ENCODE assay signal across 8 cellular contexts in the genomic region with DNA sequence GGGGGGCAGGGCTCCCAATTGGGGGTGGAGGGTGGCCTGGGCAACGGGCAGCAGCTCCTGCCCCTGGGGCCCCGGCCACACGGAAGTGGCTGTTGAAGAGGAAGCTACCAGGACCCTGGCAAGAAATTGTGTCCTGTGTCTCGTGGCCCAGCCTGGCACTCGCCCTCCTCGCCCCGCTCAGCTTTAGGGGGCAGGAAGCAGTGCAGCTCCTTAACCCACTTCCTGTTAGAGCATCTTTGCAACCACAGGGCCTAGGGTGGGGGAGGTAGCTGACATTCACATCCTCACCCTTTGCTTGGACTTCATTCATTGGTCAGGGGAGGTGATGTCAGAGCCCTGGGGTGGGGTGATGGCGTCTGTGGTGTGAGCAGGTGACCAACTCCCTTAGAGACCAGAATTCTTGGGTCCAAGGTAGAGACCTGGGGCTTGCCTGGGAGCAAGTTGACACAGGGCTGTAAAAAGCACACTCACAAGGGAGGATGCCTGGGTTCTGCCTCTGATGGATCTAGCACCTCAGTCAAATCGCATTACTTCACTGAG. TPM values are rescaled to one million over a fixed set of nuclear protein-coding genes. Genes with fewer than 3 reads are reported as not detected.
DNase-seq lines count a peak whose midpoint lies in the region; ATAC-seq and TF ChIP-seq lines count a peak whose summit lies in the region.

A gene with protein sequence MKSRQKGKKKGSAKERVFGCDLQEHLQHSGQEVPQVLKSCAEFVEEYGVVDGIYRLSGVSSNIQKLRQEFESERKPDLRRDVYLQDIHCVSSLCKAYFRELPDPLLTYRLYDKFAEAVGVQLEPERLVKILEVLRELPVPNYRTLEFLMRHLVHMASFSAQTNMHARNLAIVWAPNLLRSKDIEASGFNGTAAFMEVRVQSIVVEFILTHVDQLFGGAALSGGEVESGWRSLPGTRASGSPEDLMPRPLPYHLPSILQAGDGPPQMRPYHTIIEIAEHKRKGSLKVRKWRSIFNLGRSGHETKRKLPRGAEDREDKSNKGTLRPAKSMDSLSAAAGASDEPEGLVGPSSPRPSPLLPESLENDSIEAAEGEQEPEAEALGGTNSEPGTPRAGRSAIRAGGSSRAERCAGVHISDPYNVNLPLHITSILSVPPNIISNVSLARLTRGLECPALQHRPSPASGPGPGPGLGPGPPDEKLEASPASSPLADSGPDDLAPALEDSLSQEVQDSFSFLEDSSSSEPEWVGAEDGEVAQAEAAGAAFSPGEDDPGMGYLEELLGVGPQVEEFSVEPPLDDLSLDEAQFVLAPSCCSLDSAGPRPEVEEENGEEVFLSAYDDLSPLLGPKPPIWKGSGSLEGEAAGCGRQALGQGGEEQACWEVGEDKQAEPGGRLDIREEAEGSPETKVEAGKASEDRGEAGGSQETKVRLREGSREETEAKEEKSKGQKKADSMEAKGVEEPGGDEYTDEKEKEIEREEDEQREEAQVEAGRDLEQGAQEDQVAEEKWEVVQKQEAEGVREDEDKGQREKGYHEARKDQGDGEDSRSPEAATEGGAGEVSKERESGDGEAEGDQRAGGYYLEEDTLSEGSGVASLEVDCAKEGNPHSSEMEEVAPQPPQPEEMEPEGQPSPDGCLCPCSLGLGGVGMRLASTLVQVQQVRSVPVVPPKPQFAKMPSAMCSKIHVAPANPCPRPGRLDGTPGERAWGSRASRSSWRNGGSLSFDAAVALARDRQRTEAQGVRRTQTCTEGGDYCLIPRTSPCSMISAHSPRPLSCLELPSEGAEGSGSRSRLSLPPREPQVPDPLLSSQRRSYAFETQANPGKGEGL (minus strand): TSS at position 161 of the 540 bp plus-strand sequence. CDS start 267 bp downstream, outside the sequence.

- intact Hi-C loops in sigmoid colon (cut with DNase I) (no loop called here), vagina (cut with DNase I) (no loop called here)

- H3K27ac ChIP-seq in effector memory CD4-positive, alpha-beta T cell (ENCODE audit: insufficient read depth, low read length, poor library complexity, severe bottlenecking): peak within 1 kb of the TSS; percentile 94
- H3K27ac ChIP-seq in sigmoid colon: peak within 1 kb of the TSS; percentile 42 to 64 (median 50)
- peak within 1 kb of the TSS; percentile 59 for H3K27ac ChIP-seq in vagina

- peak; percentile 89 for DNase-seq in activated CD4-positive, alpha-beta T cell treated with anti-CD3 and anti-CD28 coated beads for 48 hours
- DNase-seq in effector memory CD4-positive, alpha-beta T cell: peak; percentile 73 to 77 (median 76)
- DNase-seq in sigmoid colon: peak; percentile 83
- no peak for DNase-seq in vagina (ENCODE audit: extremely low spot score in 2 of 2)
- DNase-seq in NCI-H2171 (lab: John Stamatoyannopoulos, UW): no peak
- DNase-seq in COLO668 (lab: John Stamatoyannopoulos, UW; ENCODE audit: unreplicated experiment): no peak

- H3K4me3 ChIP-seq in effector memory CD4-positive, alpha-beta T cell (ENCODE audit: insufficient read depth, low read depth, low read length, poor library complexity, severe bottlenecking): peak within 1 kb of the TSS; percentile 89
- H3K4me3 ChIP-seq in sigmoid colon (peak within 1 kb of the TSS in 3 of 4 donors; percentile 16 to 42 (median 31)), vagina (peak within 1 kb of the TSS; percentile 24 to 42)

- H3K36me3 ChIP-seq in effector memory CD4-positive, alpha-beta T cell (ENCODE audit: control insufficient read depth, insufficient read depth, low read length): peaks cover 4% of the 10 kb centered on the region
- no peaks in the 10 kb centered on the region for H3K36me3 ChIP-seq in sigmoid colon
- no peaks in the 10 kb centered on the region for H3K36me3 ChIP-seq in vagina

- H3K27me3 ChIP-seq in effector memory CD4-positive, alpha-beta T cell (replicated peaks; ENCODE audit: control insufficient read depth, insufficient read depth, low read length, poor library complexity, severe bottlenecking): no peaks in the 10 kb centered on the region
- peaks cover 0 to 4% (median 0%) of the 10 kb centered on the region in 3 donors for H3K27me3 ChIP-seq in sigmoid colon
- H3K27me3 ChIP-seq in vagina: no peaks in the 10 kb centered on the region

- no peak for TF ChIP-seq POLR2A in sigmoid colon (IDR thresholded peaks at IDR 0.05)
- no peak for TF ChIP-seq POLR2A in vagina (IDR thresholded peaks at IDR 0.05)

- no peak for TF ChIP-seq CTCF in sigmoid colon (IDR thresholded peaks at IDR 0.05)
- TF ChIP-seq CTCF in vagina (IDR thresholded peaks at IDR 0.05): no peak

- peaks cover 48% of the 10 kb centered on the region for H3K4me1 ChIP-seq in effector memory CD4-positive, alpha-beta T cell (ENCODE audit: control insufficient read depth, insufficient read depth, low read length, poor library complexity, severe bottlenecking)
- H3K4me1 ChIP-seq in sigmoid colon (no peaks in the 10 kb centered on the region), vagina (peaks cover 5% of the 10 kb centered on the region)

- no peak for TF ChIP-seq EP300 in sigmoid colon (IDR thresholded peaks at IDR 0.05)

- no peaks in the 10 kb centered on the region for H3K9me3 ChIP-seq in effector memory CD4-positive, alpha-beta T cell (ENCODE audit: control insufficient read depth, low read length)
- H3K9me3 ChIP-seq in sigmoid colon (no peaks in the 10 kb centered on the region), vagina (no peaks in the 10 kb centered on the region)

- ATAC-seq in GM19452 (IDR thresholded peaks at IDR 0.05; ENCODE audit: unreplicated experiment) (peak; percentile 89), HG03521 (IDR thresholded peaks at IDR 0.05; ENCODE audit: unreplicated experiment) (peak; percentile 88)

- WGBS in sigmoid colon, 2 donors: 57 to 79% methylated on average over 9 of the region's 9 CpGs

RNA-seq across cellular contexts. Expression of the gene that starts here (rescaled TPM):
- total RNA-seq in sigmoid colon (1 to 10 TPM; 4.4 to 7.7 (median 6.6) TPM), vagina (14.5 TPM)
- polyA plus RNA-seq in sigmoid colon: 10 to 100 TPM in 1 of 3 donors, 1 to 10 TPM in 2; 4.8 to 37.8 (median 4.9) TPM

Comparison
In these comparisons a context has a peak if more than half of its experiments do, and no peak if none do; other contexts are left out.
1. DNase-seq: peak in activated CD4-positive, alpha-beta T cell treated with anti-CD3 and anti-CD28 coated beads for 48 hours (single experiment), effector memory CD4-positive, alpha-beta T cell (3 of 3) and sigmoid colon (single experiment); none in vagina (0 of 2), NCI-H2171 (single experiment) and COLO668 (single experiment).
2. H3K4me3 ChIP-seq: peak in every context shown above with its lines; median percentile 89 in effector memory CD4-positive, alpha-beta T cell; 33 in vagina; 31 in sigmoid colon.
3. Peak in every context shown above with its lines, with median percentiles within 50 percentile points of each other: H3K27ac ChIP-seq.